1 cellular context compared by ENCODE assay signal in the genomic region with DNA sequence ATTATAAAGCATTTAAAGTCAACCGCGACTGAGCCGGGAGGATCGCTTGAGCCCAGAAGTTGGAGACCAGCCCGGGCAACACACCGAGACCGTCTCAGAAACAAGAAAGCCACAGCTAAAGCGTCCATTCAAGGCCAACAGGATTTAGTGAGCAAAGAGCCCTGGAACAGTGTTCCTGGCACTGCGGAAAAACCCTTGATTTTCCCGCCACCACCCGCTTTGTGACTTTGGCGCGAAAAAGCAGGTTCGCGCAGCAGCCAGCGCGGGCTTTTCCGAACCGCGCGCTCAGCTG.
TF ChIP-seq lines count a peak whose summit lies in the region.

No MANE protein-coding gene starts in this region.

TF ChIP-seq in HepG2, 621 proteins besides CTCF, POLR2A, EP300 and RAD21 (continued from another document and continues in another):
- TF ChIP-seq, protein P1, sequence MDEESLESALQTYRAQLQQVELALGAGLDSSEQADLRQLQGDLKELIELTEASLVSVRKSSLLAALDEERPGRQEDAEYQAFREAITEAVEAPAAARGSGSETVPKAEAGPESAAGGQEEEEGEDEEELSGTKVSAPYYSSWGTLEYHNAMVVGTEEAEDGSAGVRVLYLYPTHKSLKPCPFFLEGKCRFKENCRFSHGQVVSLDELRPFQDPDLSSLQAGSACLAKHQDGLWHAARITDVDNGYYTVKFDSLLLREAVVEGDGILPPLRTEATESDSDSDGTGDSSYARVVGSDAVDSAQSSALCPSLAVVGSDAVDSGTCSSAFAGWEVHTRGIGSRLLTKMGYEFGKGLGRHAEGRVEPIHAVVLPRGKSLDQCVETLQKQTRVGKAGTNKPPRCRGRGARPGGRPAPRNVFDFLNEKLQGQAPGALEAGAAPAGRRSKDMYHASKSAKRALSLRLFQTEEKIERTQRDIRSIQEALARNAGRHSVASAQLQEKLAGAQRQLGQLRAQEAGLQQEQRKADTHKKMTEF (CRISPR knock-in tag; IDR thresholded peaks at IDR 0.05) = no peak
- TF ChIP-seq SMC3 (IDR thresholded peaks at IDR 0.05; ENCODE audit: low read length) (no peak), RXRB (CRISPR knock-in tag; IDR thresholded peaks at IDR 0.05; ENCODE audit: borderline replicate concordance) (no peak; the same call in 1 of the 2 replicates), ZMYM4 (CRISPR knock-in tag; IDR thresholded peaks at IDR 0.05) (no peak), ZNF274 (CRISPR knock-in tag; IDR thresholded peaks at IDR 0.05) (peak; percentile 99; the same call in 1 of the 2 replicates), RBM22 (optimal IDR thresholded peaks at IDR 0.05; ENCODE audit: low read length) (no peak), HNRNPK (IDR thresholded peaks at IDR 0.05; ENCODE audit: low read depth, low read length, poor library complexity, severe bottlenecking) (no peak), CEBPG (CRISPR knock-in tag; IDR thresholded peaks at IDR 0.05) (no peak), SRY (CRISPR knock-in tag; IDR thresholded peaks at IDR 0.05) (peak; percentile 99; the same call in 1 of the 2 replicates), TCF7 (IDR thresholded peaks at IDR 0.05; ENCODE audit: low read depth) (no peak), TP53 (CRISPR knock-in tag; conservative IDR thresholded peaks at IDR 0.05) (no peak), ZNF678 (CRISPR knock-in tag; IDR thresholded peaks at IDR 0.05) (no peak), KDM5B (CRISPR knock-in tag; IDR thresholded peaks at IDR 0.05; ENCODE audit: borderline replicate concordance) (no peak), ZFP37 (CRISPR knock-in tag; IDR thresholded peaks at IDR 0.05; ENCODE audit: borderline replicate concordance) (no peak), GLI4 (CRISPR knock-in tag; IDR thresholded peaks at IDR 0.05; ENCODE audit: borderline replicate concordance) (peak; percentile 93; the same call in 1 of the 2 replicates), HMG20A (CRISPR knock-in tag; IDR thresholded peaks at IDR 0.05; ENCODE audit: borderline replicate concordance) (no peak), KAT2B (IDR thresholded peaks at IDR 0.05; ENCODE audit: borderline replicate concordance, low read depth, low read length) (no peak), KAT7 (CRISPR knock-in tag; IDR thresholded peaks at IDR 0.05; ENCODE audit: borderline replicate concordance) (no peak), PPARG (CRISPR knock-in tag; conservative IDR thresholded peaks at IDR 0.05) (peak; percentile 92), ZNF251 (CRISPR knock-in tag; IDR thresholded peaks at IDR 0.05) (no peak; the same call in 1 of the 2 replicates), ZNF615 (CRISPR knock-in tag; IDR thresholded peaks at IDR 0.05; ENCODE audit: borderline replicate concordance) (no peak; the same call in none of the 2 replicates), FOXC1 (CRISPR knock-in tag; IDR thresholded peaks at IDR 0.05; ENCODE audit: borderline replicate concordance) (no peak), MAFK (conservative IDR thresholded peaks at IDR 0.05 in 1 of 2, IDR thresholded peaks at IDR 0.05 in 1 of 2; ENCODE audit: low read length in 2 of 2) (no peak), ZNF12 (CRISPR knock-in tag; IDR thresholded peaks at IDR 0.05) (0 out of 2 replicates have a peak, but pooled peaks have one; percentile 61), HNRNPL (IDR thresholded peaks at IDR 0.05; ENCODE audit: low read depth, low read length) (no peak), SIX4 (CRISPR knock-in tag; IDR thresholded peaks at IDR 0.05) (peak; percentile 52; the same call in 1 of the 2 replicates), HDAC1 (CRISPR knock-in tag; IDR thresholded peaks at IDR 0.05) (no peak; the same call in 1 of the 2 replicates), ZNF570 (CRISPR knock-in tag; IDR thresholded peaks at IDR 0.05; ENCODE audit: borderline replicate concordance) (no peak), ZNF329 (CRISPR knock-in tag; IDR thresholded peaks at IDR 0.05; ENCODE audit: low read depth) (no peak), KLF11 (CRISPR knock-in tag; IDR thresholded peaks at IDR 0.05) (peak; percentile 99; the same call in 1 of the 2 replicates), XBP1 (CRISPR knock-in tag; IDR thresholded peaks at IDR 0.05) (peak; percentile 93; the same call in 1 of the 2 replicates)
- TF ChIP-seq, protein P2, sequence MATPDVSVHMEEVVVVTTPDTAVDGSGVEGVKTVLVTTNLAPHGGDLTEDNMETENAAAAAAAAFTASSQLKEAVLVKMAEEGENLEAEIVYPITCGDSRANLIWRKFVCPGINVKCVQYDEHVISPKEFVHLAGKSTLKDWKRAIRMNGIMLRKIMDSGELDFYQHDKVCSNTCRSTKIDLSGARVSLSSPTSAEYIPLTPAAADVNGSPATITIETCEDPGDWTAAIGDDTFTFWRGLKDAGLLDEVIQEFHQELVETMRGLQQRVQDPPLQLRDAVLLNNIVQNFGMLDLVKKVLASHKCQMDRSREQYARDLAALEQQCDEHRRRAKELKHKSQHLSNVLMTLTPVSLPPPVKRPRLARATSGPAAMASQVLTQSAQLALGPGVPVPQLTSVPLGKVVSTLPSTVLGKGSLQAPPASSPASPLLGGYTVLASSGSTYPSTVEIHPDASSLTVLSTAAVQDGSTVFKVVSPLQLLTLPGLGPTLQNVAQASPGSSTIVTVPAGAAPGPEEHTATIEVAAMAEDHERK (CRISPR knock-in tag; IDR thresholded peaks at IDR 0.05; ENCODE audit: low read depth) = no peak
- TF ChIP-seq, protein P3, sequence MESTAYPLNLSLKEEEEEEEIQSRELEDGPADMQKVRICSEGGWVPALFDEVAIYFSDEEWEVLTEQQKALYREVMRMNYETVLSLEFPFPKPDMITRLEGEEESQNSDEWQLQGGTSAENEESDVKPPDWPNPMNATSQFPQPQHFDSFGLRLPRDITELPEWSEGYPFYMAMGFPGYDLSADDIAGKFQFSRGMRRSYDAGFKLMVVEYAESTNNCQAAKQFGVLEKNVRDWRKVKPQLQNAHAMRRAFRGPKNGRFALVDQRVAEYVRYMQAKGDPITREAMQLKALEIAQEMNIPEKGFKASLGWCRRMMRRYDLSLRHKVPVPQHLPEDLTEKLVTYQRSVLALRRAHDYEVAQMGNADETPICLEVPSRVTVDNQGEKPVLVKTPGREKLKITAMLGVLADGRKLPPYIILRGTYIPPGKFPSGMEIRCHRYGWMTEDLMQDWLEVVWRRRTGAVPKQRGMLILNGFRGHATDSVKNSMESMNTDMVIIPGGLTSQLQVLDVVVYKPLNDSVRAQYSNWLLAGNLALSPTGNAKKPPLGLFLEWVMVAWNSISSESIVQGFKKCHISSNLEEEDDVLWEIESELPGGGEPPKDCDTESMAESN (CRISPR knock-in tag; conservative IDR thresholded peaks at IDR 0.05) = no peak
- TF ChIP-seq, protein P4, sequence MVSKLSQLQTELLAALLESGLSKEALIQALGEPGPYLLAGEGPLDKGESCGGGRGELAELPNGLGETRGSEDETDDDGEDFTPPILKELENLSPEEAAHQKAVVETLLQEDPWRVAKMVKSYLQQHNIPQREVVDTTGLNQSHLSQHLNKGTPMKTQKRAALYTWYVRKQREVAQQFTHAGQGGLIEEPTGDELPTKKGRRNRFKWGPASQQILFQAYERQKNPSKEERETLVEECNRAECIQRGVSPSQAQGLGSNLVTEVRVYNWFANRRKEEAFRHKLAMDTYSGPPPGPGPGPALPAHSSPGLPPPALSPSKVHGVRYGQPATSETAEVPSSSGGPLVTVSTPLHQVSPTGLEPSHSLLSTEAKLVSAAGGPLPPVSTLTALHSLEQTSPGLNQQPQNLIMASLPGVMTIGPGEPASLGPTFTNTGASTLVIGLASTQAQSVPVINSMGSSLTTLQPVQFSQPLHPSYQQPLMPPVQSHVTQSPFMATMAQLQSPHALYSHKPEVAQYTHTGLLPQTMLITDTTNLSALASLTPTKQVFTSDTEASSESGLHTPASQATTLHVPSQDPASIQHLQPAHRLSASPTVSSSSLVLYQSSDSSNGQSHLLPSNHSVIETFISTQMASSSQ (IDR thresholded peaks at IDR 0.05; ENCODE audit: low read depth) = no peak
- TF ChIP-seq, protein P4 (CRISPR knock-in tag; IDR thresholded peaks at IDR 0.05; ENCODE audit: borderline replicate concordance) = no peak; the same call in 1 of the 2 replicates
- TF ChIP-seq, protein P5, sequence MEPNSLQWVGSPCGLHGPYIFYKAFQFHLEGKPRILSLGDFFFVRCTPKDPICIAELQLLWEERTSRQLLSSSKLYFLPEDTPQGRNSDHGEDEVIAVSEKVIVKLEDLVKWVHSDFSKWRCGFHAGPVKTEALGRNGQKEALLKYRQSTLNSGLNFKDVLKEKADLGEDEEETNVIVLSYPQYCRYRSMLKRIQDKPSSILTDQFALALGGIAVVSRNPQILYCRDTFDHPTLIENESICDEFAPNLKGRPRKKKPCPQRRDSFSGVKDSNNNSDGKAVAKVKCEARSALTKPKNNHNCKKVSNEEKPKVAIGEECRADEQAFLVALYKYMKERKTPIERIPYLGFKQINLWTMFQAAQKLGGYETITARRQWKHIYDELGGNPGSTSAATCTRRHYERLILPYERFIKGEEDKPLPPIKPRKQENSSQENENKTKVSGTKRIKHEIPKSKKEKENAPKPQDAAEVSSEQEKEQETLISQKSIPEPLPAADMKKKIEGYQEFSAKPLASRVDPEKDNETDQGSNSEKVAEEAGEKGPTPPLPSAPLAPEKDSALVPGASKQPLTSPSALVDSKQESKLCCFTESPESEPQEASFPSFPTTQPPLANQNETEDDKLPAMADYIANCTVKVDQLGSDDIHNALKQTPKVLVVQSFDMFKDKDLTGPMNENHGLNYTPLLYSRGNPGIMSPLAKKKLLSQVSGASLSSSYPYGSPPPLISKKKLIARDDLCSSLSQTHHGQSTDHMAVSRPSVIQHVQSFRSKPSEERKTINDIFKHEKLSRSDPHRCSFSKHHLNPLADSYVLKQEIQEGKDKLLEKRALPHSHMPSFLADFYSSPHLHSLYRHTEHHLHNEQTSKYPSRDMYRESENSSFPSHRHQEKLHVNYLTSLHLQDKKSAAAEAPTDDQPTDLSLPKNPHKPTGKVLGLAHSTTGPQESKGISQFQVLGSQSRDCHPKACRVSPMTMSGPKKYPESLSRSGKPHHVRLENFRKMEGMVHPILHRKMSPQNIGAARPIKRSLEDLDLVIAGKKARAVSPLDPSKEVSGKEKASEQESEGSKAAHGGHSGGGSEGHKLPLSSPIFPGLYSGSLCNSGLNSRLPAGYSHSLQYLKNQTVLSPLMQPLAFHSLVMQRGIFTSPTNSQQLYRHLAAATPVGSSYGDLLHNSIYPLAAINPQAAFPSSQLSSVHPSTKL (CRISPR knock-in tag; IDR thresholded peaks at IDR 0.05) = no peak
- TF ChIP-seq, protein P6, sequence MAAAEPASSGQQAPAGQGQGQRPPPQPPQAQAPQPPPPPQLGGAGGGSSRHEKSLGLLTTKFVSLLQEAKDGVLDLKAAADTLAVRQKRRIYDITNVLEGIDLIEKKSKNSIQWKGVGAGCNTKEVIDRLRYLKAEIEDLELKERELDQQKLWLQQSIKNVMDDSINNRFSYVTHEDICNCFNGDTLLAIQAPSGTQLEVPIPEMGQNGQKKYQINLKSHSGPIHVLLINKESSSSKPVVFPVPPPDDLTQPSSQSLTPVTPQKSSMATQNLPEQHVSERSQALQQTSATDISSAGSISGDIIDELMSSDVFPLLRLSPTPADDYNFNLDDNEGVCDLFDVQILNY (CRISPR knock-in tag; conservative IDR thresholded peaks at IDR 0.05) = peak; percentile 100
- TF ChIP-seq, protein P7, sequence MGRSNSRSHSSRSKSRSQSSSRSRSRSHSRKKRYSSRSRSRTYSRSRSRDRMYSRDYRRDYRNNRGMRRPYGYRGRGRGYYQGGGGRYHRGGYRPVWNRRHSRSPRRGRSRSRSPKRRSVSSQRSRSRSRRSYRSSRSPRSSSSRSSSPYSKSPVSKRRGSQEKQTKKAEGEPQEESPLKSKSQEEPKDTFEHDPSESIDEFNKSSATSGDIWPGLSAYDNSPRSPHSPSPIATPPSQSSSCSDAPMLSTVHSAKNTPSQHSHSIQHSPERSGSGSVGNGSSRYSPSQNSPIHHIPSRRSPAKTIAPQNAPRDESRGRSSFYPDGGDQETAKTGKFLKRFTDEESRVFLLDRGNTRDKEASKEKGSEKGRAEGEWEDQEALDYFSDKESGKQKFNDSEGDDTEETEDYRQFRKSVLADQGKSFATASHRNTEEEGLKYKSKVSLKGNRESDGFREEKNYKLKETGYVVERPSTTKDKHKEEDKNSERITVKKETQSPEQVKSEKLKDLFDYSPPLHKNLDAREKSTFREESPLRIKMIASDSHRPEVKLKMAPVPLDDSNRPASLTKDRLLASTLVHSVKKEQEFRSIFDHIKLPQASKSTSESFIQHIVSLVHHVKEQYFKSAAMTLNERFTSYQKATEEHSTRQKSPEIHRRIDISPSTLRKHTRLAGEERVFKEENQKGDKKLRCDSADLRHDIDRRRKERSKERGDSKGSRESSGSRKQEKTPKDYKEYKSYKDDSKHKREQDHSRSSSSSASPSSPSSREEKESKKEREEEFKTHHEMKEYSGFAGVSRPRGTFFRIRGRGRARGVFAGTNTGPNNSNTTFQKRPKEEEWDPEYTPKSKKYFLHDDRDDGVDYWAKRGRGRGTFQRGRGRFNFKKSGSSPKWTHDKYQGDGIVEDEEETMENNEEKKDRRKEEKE (IDR thresholded peaks at IDR 0.05) = no peak
- TF ChIP-seq, protein P8, sequence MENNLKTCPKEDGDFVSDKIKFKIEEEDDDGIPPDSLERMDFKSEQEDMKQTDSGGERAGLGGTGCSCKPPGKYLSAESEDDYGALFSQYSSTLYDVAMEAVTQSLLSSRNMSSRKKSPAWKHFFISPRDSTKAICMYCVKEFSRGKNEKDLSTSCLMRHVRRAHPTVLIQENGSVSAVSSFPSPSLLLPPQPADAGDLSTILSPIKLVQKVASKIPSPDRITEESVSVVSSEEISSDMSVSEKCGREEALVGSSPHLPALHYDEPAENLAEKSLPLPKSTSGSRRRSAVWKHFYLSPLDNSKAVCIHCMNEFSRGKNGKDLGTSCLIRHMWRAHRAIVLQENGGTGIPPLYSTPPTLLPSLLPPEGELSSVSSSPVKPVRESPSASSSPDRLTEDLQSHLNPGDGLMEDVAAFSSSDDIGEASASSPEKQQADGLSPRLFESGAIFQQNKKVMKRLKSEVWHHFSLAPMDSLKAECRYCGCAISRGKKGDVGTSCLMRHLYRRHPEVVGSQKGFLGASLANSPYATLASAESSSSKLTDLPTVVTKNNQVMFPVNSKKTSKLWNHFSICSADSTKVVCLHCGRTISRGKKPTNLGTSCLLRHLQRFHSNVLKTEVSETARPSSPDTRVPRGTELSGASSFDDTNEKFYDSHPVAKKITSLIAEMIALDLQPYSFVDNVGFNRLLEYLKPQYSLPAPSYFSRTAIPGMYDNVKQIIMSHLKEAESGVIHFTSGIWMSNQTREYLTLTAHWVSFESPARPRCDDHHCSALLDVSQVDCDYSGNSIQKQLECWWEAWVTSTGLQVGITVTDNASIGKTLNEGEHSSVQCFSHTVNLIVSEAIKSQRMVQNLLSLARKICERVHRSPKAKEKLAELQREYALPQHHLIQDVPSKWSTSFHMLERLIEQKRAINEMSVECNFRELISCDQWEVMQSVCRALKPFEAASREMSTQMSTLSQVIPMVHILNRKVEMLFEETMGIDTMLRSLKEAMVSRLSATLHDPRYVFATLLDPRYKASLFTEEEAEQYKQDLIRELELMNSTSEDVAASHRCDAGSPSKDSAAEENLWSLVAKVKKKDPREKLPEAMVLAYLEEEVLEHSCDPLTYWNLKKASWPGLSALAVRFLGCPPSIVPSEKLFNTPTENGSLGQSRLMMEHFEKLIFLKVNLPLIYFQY (CRISPR knock-in tag; IDR thresholded peaks at IDR 0.05; ENCODE audit: borderline replicate concordance) = no peak; the same call in 1 of the 2 replicates
